ENCODE assay signal across 20 cellular contexts in the genomic region with DNA sequence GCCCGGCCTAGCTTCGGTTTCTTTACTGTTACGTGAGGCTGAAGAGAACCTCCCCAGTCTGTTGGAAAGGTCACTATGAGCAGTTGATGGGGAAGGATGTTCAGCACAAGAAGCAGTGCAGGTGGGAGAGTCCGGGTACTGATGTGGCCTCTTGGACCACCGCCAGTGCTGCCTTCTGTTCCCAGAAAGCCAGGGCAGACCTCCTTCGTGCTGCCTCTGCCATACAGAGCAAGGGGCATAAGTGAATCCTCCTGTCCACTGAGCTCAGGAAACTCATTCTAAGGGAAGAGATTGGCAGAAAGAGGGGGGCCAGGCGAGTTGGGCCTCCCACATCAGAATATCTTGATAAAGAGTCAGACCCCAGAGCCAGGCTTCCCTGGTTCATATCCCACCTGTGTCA. TPM values are rescaled to one million over a fixed set of nuclear protein-coding genes. Genes with fewer than 3 reads are reported as not detected.
A peak's percentile ranks its signal among the peaks of the same experiment; 100 is the strongest.
DNase-seq lines count a peak whose midpoint lies in the region; ATAC-seq and TF ChIP-seq lines count a peak whose summit lies in the region.
"Had no signal": no experiment of that assay in that cellular context is flagged by ENCODE, and none has a peak within 500 bp of the region (broad histone marks: within the 10 kb centered on the region; RNA-seq: fewer than 3 reads in every experiment).

No MANE protein-coding gene starts in this region.

- peak overlapping the region; percentile 25 for H3K27ac Mint-ChIP-seq in activated naive CD8-positive, alpha-beta T cell treated with anti-CD3 and anti-CD28 coated beads for 36 hours
- H3K27ac Mint-ChIP-seq in naive thymus-derived CD4-positive, alpha-beta T cell: peak overlapping the region in 7 of 9 donors; percentile 18 to 47 (median 25)

- CTCF ChIA-PET in naive thymus-derived CD4-positive, alpha-beta T cell (lab: Charles Lee): no interaction called here

- no peak overlapping the region for H3K4me3 ChIP-seq in left ventricle myocardium inferior
- no peak overlapping the region for H3K4me3 ChIP-seq in right atrium auricular region
- H3K4me3 ChIP-seq in naive thymus-derived CD4-positive, alpha-beta T cell (ENCODE audit: low read length): no peak overlapping the region
- H3K4me3 ChIP-seq: MG63 had no signal

- H3K27me3 Mint-ChIP-seq in activated naive CD8-positive, alpha-beta T cell treated with anti-CD3 and anti-CD28 coated beads for 36 hours: no peaks in the 10 kb centered on the region
- H3K27me3 Mint-ChIP-seq in naive thymus-derived CD4-positive, alpha-beta T cell: peaks cover 0 to 2% (median 0%) of the 10 kb centered on the region in 5 donors

- ATAC-seq in naive thymus-derived CD4-positive, alpha-beta T cell: no peak
- ATAC-seq in GM21390 (IDR thresholded peaks at IDR 0.05; ENCODE audit: unreplicated experiment): no peak
- ATAC-seq: HepG2 had no signal

- H3K4me1 Mint-ChIP-seq in activated naive CD8-positive, alpha-beta T cell treated with anti-CD3 and anti-CD28 coated beads for 36 hours: peaks cover 32% of the 10 kb centered on the region
- peaks cover 35 to 48% (median 42%) of the 10 kb centered on the region in 7 donors for H3K4me1 Mint-ChIP-seq in naive thymus-derived CD4-positive, alpha-beta T cell

- DNase-seq in left ventricle myocardium inferior: no peak
- DNase-seq in right atrium auricular region (ENCODE audit: low spot score): no peak
- DNase-seq in activated naive CD8-positive, alpha-beta T cell treated with anti-CD3 and anti-CD28 coated beads for 36 hours: no peak
- DNase-seq in naive thymus-derived CD4-positive, alpha-beta T cell: no peak
- DNase-seq in LoVo (ENCODE audit: low spot score): no peak
- DNase-seq in NCI-H2196 treated with DMSO at 0.1 percent for 48 hours (lab: John Stamatoyannopoulos, UW; ENCODE audit: unreplicated experiment): no peak
- DNase-seq: AML-193; DMS153; EL; HFFc6; MG63; NCI-H1092 treated with DMSO at 0.1 percent for 48 hours; NCI-H446 treated with DMSO at 0.1 percent for 48 hours; NK-92 treated with Interleukin-12 subunit alpha and Interleukin-12 subunit beta, amount 100 ng/mL, for 24 hours; SIG-M5 had no signal

- intact Hi-C loops in left ventricle myocardium inferior (cut with micrococcal nuclease): no loop called here
- intact Hi-C loops in naive thymus-derived CD4-positive, alpha-beta T cell (cut with micrococcal nuclease): no loop called here

- H3K36me3 Mint-ChIP-seq in activated naive CD8-positive, alpha-beta T cell treated with anti-CD3 and anti-CD28 coated beads for 36 hours: peaks cover 40% of the 10 kb centered on the region
- H3K36me3 Mint-ChIP-seq in naive thymus-derived CD4-positive, alpha-beta T cell: peaks cover 0 to 43% (median 9%) of the 10 kb centered on the region in 5 donors

- H3K27me3 ChIP-seq in left ventricle myocardium inferior (ENCODE audit: low read depth): no peaks in the 10 kb centered on the region
- no peaks in the 10 kb centered on the region for H3K27me3 ChIP-seq in right atrium auricular region
- H3K27me3 ChIP-seq in naive thymus-derived CD4-positive, alpha-beta T cell (ENCODE audit: control insufficient read depth in 2 of 2, insufficient read depth in 2 of 2, low read length in 2 of 2): no peaks in the 10 kb centered on the region
- H3K27me3 ChIP-seq: MG63 had no signal

- H3K36me3 ChIP-seq in left ventricle myocardium inferior (peaks cover 71% of the 10 kb centered on the region), right atrium auricular region (peaks cover 52% of the 10 kb centered on the region)
- H3K36me3 ChIP-seq in naive thymus-derived CD4-positive, alpha-beta T cell (ENCODE audit: control insufficient read depth in 2 of 3, insufficient read depth in 3 of 3, low read length in 3 of 3): peaks cover 7 to 76% (median 27%) of the 10 kb centered on the region in 3 experiments

- no peak overlapping the region for H3K4me3 Mint-ChIP-seq in activated naive CD8-positive, alpha-beta T cell treated with anti-CD3 and anti-CD28 coated beads for 36 hours
- H3K4me3 Mint-ChIP-seq in naive thymus-derived CD4-positive, alpha-beta T cell: peak overlapping the region in 1 of 10 donors; percentile 76
- H3K4me3 Mint-ChIP-seq: CD14-positive monocyte, HFFc6 had no signal

- POLR2A ChIA-PET in naive thymus-derived CD4-positive, alpha-beta T cell (lab: Charles Lee): interaction anchor here (0.7 to 10.7 kb wide), 6 partner anchors 13 to 106 kb away, joined by 3 to 177 read pairs (median 6); partner anchors contain the start of genes CORO1A, TBX6 and YPEL3

- H3K27ac ChIP-seq in left ventricle myocardium inferior (replicated peaks) (peak overlapping the region; percentile 29), right atrium auricular region (no peak overlapping the region)
- no peak overlapping the region for H3K27ac ChIP-seq in naive thymus-derived CD4-positive, alpha-beta T cell (ENCODE audit: low read depth, low read length)
- H3K27ac ChIP-seq: KMS-11 had no signal

- H3K9me3 ChIP-seq in left ventricle myocardium inferior (replicated peaks): no peaks in the 10 kb centered on the region
- H3K9me3 ChIP-seq in right atrium auricular region: no peaks in the 10 kb centered on the region
- H3K9me3 ChIP-seq in naive thymus-derived CD4-positive, alpha-beta T cell (ENCODE audit: control insufficient read depth in 2 of 3, low read length in 3 of 3): no peaks in the 10 kb centered on the region
- H3K9me3 ChIP-seq: MG63 had no signal

- H3K4me1 ChIP-seq in left ventricle myocardium inferior (peaks cover 54% of the 10 kb centered on the region), right atrium auricular region (peaks cover 0 to 36% of the 10 kb centered on the region in 2 donors)
- H3K4me1 ChIP-seq in naive thymus-derived CD4-positive, alpha-beta T cell (ENCODE audit: control insufficient read depth in 2 of 2, insufficient read depth in 2 of 2, low read length in 2 of 2): peaks cover 20 to 21% of the 10 kb centered on the region in 2 donors

- H3K9me3 Mint-ChIP-seq in activated naive CD8-positive, alpha-beta T cell treated with anti-CD3 and anti-CD28 coated beads for 36 hours: no peaks in the 10 kb centered on the region
- no peaks in the 10 kb centered on the region for H3K9me3 Mint-ChIP-seq in naive thymus-derived CD4-positive, alpha-beta T cell
- H3K9me3 Mint-ChIP-seq: HFFc6 had no signal

- TF ChIP-seq CTCF in left ventricle myocardium inferior (IDR thresholded peaks at IDR 0.05; ENCODE audit: borderline replicate concordance): no peak
- no peak for TF ChIP-seq CTCF in right atrium auricular region (IDR thresholded peaks at IDR 0.05)

RNA-seq across cellular contexts. Expression of gene PPP4C, which starts 3.7 kb away (rescaled TPM):
- total RNA-seq in left ventricle myocardium inferior (32.2 TPM), right atrium auricular region (10 to 100 TPM; 23.2 to 32.7 TPM)
- 100 to 1,000 TPM; 125 to 127 TPM for total RNA-seq in activated naive CD8-positive, alpha-beta T cell treated with anti-CD3 and anti-CD28 coated beads for 36 hours
- 100 to 1,000 TPM in 2 of 5 experiments, 10 to 100 TPM in 3; 68.4 to 143 (median 86.0) TPM for total RNA-seq in naive thymus-derived CD4-positive, alpha-beta T cell
- 100 to 1,000 TPM; 176 TPM for polyA plus RNA-seq in naive thymus-derived CD4-positive, alpha-beta T cell

RNA-seq across cellular contexts. Expression of gene TBX6, which starts 12.2 kb away (rescaled TPM):
- total RNA-seq in left ventricle myocardium inferior: 1.0 TPM
- under 1 TPM in 1 of 2 donors, not detected in 1; 0.43 TPM for total RNA-seq in right atrium auricular region
- total RNA-seq in activated naive CD8-positive, alpha-beta T cell treated with anti-CD3 and anti-CD28 coated beads for 36 hours: 1 to 10 TPM in 1 of 2 experiments, under 1 TPM in 1; 0.74 to 1.1 TPM
- total RNA-seq in naive thymus-derived CD4-positive, alpha-beta T cell: 1 to 10 TPM; 1.5 to 3.3 (median 1.6) TPM
- polyA plus RNA-seq in naive thymus-derived CD4-positive, alpha-beta T cell: under 1 TPM in 1 of 2 donors, not detected in 1; 0.38 TPM

RNA-seq across cellular contexts. Expression of gene ALDOA, which starts 13.9 kb away (rescaled TPM):
- total RNA-seq in left ventricle myocardium inferior: 3,337 TPM
- 1,000 to 10,000 TPM; 2,869 to 3,626 TPM for total RNA-seq in right atrium auricular region
- 1,000 to 10,000 TPM; 2,800 to 2,893 TPM for total RNA-seq in activated naive CD8-positive, alpha-beta T cell treated with anti-CD3 and anti-CD28 coated beads for 36 hours
- total RNA-seq in naive thymus-derived CD4-positive, alpha-beta T cell: 1,000 to 10,000 TPM in 1 of 5 experiments, 100 to 1,000 TPM in 4; 356 to 1,619 (median 584) TPM
- polyA plus RNA-seq in naive thymus-derived CD4-positive, alpha-beta T cell: 1,000 to 10,000 TPM in 1 of 2 donors, 100 to 1,000 TPM in 1; 955 to 1,316 TPM

RNA-seq across cellular contexts. Expression of gene YPEL3, which starts 16.5 kb away (rescaled TPM):
- total RNA-seq in left ventricle myocardium inferior (54.4 TPM), right atrium auricular region (100 to 1,000 TPM; 129 to 140 TPM)
- 10 to 100 TPM; 11.8 to 12.1 TPM for total RNA-seq in activated naive CD8-positive, alpha-beta T cell treated with anti-CD3 and anti-CD28 coated beads for 36 hours
- 100 to 1,000 TPM in 3 of 5 experiments, 10 to 100 TPM in 2; 50.5 to 260 (median 130) TPM for total RNA-seq in naive thymus-derived CD4-positive, alpha-beta T cell
- polyA plus RNA-seq in naive thymus-derived CD4-positive, alpha-beta T cell: 100 to 1,000 TPM; 242 to 308 TPM

RNA-seq across cellular contexts. Expression of gene GDPD3, which starts 33.9 kb away (rescaled TPM):
- total RNA-seq in left ventricle myocardium inferior (2.3 TPM), right atrium auricular region (1 to 10 TPM in 1 of 2 donors, not detected in 1; 1.7 TPM)
- 1 to 10 TPM; 1.7 to 4.3 TPM for total RNA-seq in activated naive CD8-positive, alpha-beta T cell treated with anti-CD3 and anti-CD28 coated beads for 36 hours
- total RNA-seq in naive thymus-derived CD4-positive, alpha-beta T cell: 10 to 100 TPM in 4 of 5 experiments, 1 to 10 TPM in 1; 7.9 to 39.3 (median 12.3) TPM
- polyA plus RNA-seq in naive thymus-derived CD4-positive, alpha-beta T cell: not detected
- total RNA-seq: H1 had no signal
- polyA plus RNA-seq: CD14-positive monocyte had no signal
